8 cellular contexts compared by ENCODE assay signal in the genomic region with DNA sequence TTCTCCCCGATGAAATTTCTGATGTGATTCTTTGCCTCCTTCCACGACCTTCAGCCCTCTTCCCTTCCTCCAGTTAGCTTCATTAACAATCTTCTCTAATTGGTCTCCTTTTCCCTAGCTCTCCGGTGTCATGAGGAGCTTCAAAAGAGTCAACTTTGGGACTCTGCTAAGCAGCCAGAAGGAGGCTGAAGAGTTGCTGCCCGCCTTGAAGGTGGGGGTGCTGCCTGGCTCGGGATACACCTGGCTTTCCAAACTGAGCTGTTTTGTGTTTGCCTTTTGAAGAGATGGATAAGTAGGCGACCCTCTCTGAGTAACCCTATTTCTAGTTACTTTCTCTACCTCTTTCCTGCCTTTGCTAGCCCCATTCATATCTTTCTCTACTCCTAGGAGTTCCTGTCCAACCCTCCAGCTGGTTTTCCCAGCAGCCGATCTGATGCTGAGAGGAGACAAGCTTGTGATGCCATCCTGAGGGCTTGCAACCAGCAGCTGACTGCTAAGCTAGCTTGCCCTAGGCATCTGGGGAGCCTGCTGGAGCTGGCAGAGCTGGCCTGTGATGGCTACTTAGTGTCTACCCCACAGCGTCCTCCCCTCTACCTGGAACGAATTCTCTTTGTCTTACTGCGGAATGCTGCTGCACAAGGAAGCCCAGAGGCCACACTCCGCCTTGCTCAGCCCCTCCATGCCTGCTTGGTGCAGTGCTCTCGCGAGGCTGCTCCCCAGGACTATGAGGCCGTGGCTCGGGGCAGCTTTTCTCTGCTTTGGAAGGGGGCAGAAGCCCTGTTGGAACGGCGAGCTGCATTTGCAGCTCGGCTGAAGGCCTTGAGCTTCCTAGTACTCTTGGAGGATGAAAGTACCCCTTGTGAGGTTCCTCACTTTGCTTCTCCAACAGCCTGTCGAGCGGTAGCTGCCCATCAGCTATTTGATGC. TPM values are rescaled to one million over a fixed set of nuclear protein-coding genes. Genes with fewer than 3 reads are reported as not detected.
DNase-seq lines count a peak whose midpoint lies in the region; ATAC-seq, FAIRE-seq and TF ChIP-seq lines count a peak whose summit lies in the region.

No MANE protein-coding gene starts in this region.

- CTCF ChIA-PET in K562 (lab: Yijun Ruan, JAX; ENCODE audit: low intra/inter-chr PET ratio), result interaction anchor here (0.6 to 1.3 kb wide), 4 partner anchors 53 to 57 kb away, joined by 3 to 4 read pairs (median 3); no protein-coding TSS in a partner anchor

- TF ChIP-seq EP300 in K562 (IDR thresholded peaks at IDR 0.05; ENCODE audit: low read length), result no peak

- no peak for TF ChIP-seq RAD21 in K562 (CRISPR knock-in tag; conservative IDR thresholded peaks at IDR 0.05 in 1 of 2, IDR thresholded peaks at IDR 0.05 in 1 of 2)

- FAIRE-seq in K562 (lab: Jason Lieb, UNC), result peak; percentile 42

- WGBS in K562 (ENCODE audit: insufficient coverage, low coverage, missing lambda C conversion rate), result 56% methylated on average over 20 of the region's 20 CpGs

- peaks cover 32% of the 10 kb centered on the region for H3K79me2 ChIP-seq in K562 (ENCODE audit: control insufficient read depth, insufficient read depth, low read length)

- no peaks in the 10 kb centered on the region for H3K27me3 ChIP-seq in BE2C
- H3K27me3 ChIP-seq in K562 (ENCODE audit: control insufficient read depth in 2 of 2, insufficient read depth in 2 of 2, low read length in 2 of 2), result no peaks in the 10 kb centered on the region
- no peaks in the 10 kb centered on the region for H3K27me3 ChIP-seq in mononuclear cell (ENCODE audit: insufficient read depth, low read length)

- no peaks in the 10 kb centered on the region for H4K20me1 ChIP-seq in K562 (replicated peaks; ENCODE audit: control insufficient read depth, insufficient read depth, low read length)

- intact Hi-C loops in K562 (cut with micrococcal nuclease), result loop anchor here (1.0 to 2.0 kb wide), 3 partner anchors 48 to 56 kb away; a partner anchor contains a TSS

- peak overlapping the region; percentile 98 for H2AFZ ChIP-seq in K562 (ENCODE audit: low read depth, low read length)

- in situ Hi-C loops in K562 (cut with MboI), result no loop called here

- H3K9ac ChIP-seq in K562 (ENCODE audit: insufficient read depth in 1 of 2, low read depth in 2 of 2, low read length in 2 of 2), result peak overlapping the region; percentile 80 to 95

- H3K4me1 ChIP-seq in BE2C (no peaks in the 10 kb centered on the region), K562 (replicated peaks in 1 of 2; ENCODE audit: control insufficient read depth in 2 of 2, insufficient read depth in 2 of 2, low read length in 2 of 2) (peaks cover 24 to 43% of the 10 kb centered on the region in 2 experiments; a peak in 4 of 5 replicates), mononuclear cell (ENCODE audit: insufficient read depth, low read length) (peaks cover 30% of the 10 kb centered on the region)

- H3K27ac ChIP-seq in K562 (ENCODE audit: extremely low read depth, low read depth, low read length), result peak overlapping the region; percentile 79

- H3K4me3 ChIP-seq in BE2C (ENCODE audit: low read depth, low read length) (peak overlapping the region; percentile 97), K562 (peak overlapping the region; percentile 64), mononuclear cell (ENCODE audit: low read length) (peak overlapping the region; percentile 50)

- DNase-seq in BE2C (no peak), K562 (ENCODE audit: extremely low read depth in 1 of 4, low spot score in 3 of 4) (peak in 1 of 4 experiments; percentile 24), NCI-H82 (lab: John Stamatoyannopoulos, UW) (no peak)

- no peak for TF ChIP-seq CTCF in BE2C (IDR thresholded peaks at IDR 0.05; ENCODE audit: low read depth, low read length)
- TF ChIP-seq CTCF in K562 (IDR thresholded peaks at IDR 0.05 in 2 of 3, conservative IDR thresholded peaks at IDR 0.05 in 1 of 3; ENCODE audit: insufficient read depth in 2 of 3, low read depth in 1 of 3, low read length in 3 of 3), result no peak

- peak overlapping the region; percentile 95 for H3K4me2 ChIP-seq in K562 (ENCODE audit: insufficient read depth, low read length)

- no peaks in the 10 kb centered on the region for H3K9me1 ChIP-seq in K562 (ENCODE audit: control insufficient read depth, insufficient read depth, low read length)

- TSS peak; percentile 83 for BruUV-seq in K562 (replicated peaks; lab: Mats Ljungman, UMichigan)

- peaks cover 28% of the 10 kb centered on the region for H3K36me3 ChIP-seq in BE2C
- H3K36me3 ChIP-seq in K562 (ENCODE audit: control insufficient read depth, insufficient read depth, low read length), result peaks cover 37% of the 10 kb centered on the region; the same call in 2 of the 3 replicates

- POLR2A ChIA-PET in K562 (lab: Yijun Ruan, JAX), result interaction anchor here (0.6 to 3.8 kb wide), 17 partner anchors 10 to 232 kb away, joined by 3 to 22 read pairs (median 6); a partner anchor contains a TSS

- no peaks in the 10 kb centered on the region for H3K9me3 ChIP-seq in BE2C
- no peaks in the 10 kb centered on the region for H3K9me3 ChIP-seq in K562 (replicated peaks; ENCODE audit: control insufficient read depth, insufficient read depth, low read depth, low read length)
- H3K9me3 ChIP-seq in mononuclear cell (ENCODE audit: low read depth, low read length), result no peaks in the 10 kb centered on the region

- TF ChIP-seq POLR2A in K562 (conservative IDR thresholded peaks at IDR 0.05), result no peak

- ATAC-seq in HG03066 (IDR thresholded peaks at IDR 0.05; ENCODE audit: low read depth, unreplicated experiment) (peak; percentile 3), K562 (peak; percentile 23), GM19023 (IDR thresholded peaks at IDR 0.05; ENCODE audit: unreplicated experiment) (no peak), GM19452 (IDR thresholded peaks at IDR 0.05; ENCODE audit: unreplicated experiment) (no peak), HG03135 (IDR thresholded peaks at IDR 0.05; ENCODE audit: unreplicated experiment) (no peak)

RNA-seq across cellular contexts. Expression of a gene that starts 0.8 kb away (rescaled TPM):
- 6.3 TPM for polyA plus RNA-seq in BE2C (2012; ENCODE audit: insufficient read depth, insufficient read length, low read depth)
- total RNA-seq in K562 (2011; cell fraction: chromatin; rRNA removed; ENCODE audit: low replicate concordance), result 92.5 and 189 TPM in 2 replicates
- 92.7 and 104 TPM in 2 replicates for total RNA-seq in K562 (2011; cell fraction: nucleolus; rRNA removed)
- total RNA-seq in K562 (2011; cell fraction: nucleoplasm; rRNA removed), result 92.8 and 98.3 TPM in 2 replicates
- 18.7 and 22.9 TPM in 2 replicates for total RNA-seq in K562 (2014; rRNA removed)
- total RNA-seq in K562 (2014; rRNA removed; fragmentation: Illumina TruSeq; extraction: Trizol), result 8.8 and 10.3 TPM in 2 replicates
- total RNA-seq in K562 (2015; rRNA removed; fragmentation: Illumina TruSeq; extraction: Trizol), result 18.8 and 19.0 TPM in 2 replicates
- total RNA-seq in K562 (2021), result 47.9 and 55.0 TPM in 2 replicates
- polyA plus RNA-seq in K562 (2011; rRNA removed), result 17.3 and 26.6 TPM in 2 replicates
- 15.8 and 25.6 TPM in 2 replicates for polyA plus RNA-seq in K562 (2011; cell fraction: cytosol; rRNA removed)
- polyA plus RNA-seq in K562 (2011; cell fraction: nucleus; rRNA removed), result 88.4 and 110 TPM in 2 replicates
- 20.9 and 21.3 TPM in 2 replicates for polyA plus RNA-seq in K562 (2012)
- polyA plus RNA-seq in K562 (2014; fragmentation: Illumina TruSeq; extraction: Trizol), result 29.0 and 29.5 TPM in 2 replicates
- polyA plus RNA-seq in K562 (2014; fragmentation: Nextera tagmentation; extraction: Ambion mirVana), result 1 to 10 TPM; 1.2 to 1.6 TPM
- polyA plus RNA-seq in K562 (2014; rRNA removed), result 19.4 and 23.9 TPM in 2 replicates
- polyA minus RNA-seq in K562 (2011; rRNA and poly(A)+ RNA removed), result 26.7 and 29.4 TPM in 2 replicates
- 16.5 and 18.8 TPM in 2 replicates for polyA minus RNA-seq in K562 (2011; cell fraction: cytosol; rRNA and poly(A)+ RNA removed)
- polyA minus RNA-seq in K562 (2011; cell fraction: nucleus; rRNA and poly(A)+ RNA removed), result 32.0 and 40.3 TPM in 2 replicates
- 1.0 TPM for total RNA-seq in mononuclear cell

RNA-seq across cellular contexts. Expression of a gene that starts 26.4 kb away (rescaled TPM):
- polyA plus RNA-seq in BE2C (2012; ENCODE audit: insufficient read depth, insufficient read length, low read depth), result 694 TPM
- total RNA-seq in K562 (2011; cell fraction: chromatin; rRNA removed; ENCODE audit: low replicate concordance), result 274 and 406 TPM in 2 replicates
- 346 and 363 TPM in 2 replicates for total RNA-seq in K562 (2011; cell fraction: nucleolus; rRNA removed)
- total RNA-seq in K562 (2011; cell fraction: nucleoplasm; rRNA removed), result 389 and 520 TPM in 2 replicates
- 395 and 475 TPM in 2 replicates for total RNA-seq in K562 (2014; rRNA removed)
- 742 and 748 TPM in 2 replicates for total RNA-seq in K562 (2014; rRNA removed; fragmentation: Illumina TruSeq; extraction: Trizol)
- total RNA-seq in K562 (2015; rRNA removed; fragmentation: Illumina TruSeq; extraction: Trizol), result 576 and 603 TPM in 2 replicates
- total RNA-seq in K562 (2021), result 361 and 366 TPM in 2 replicates
- 988 and 1,156 TPM in 2 replicates for polyA plus RNA-seq in K562 (2011; rRNA removed)
- polyA plus RNA-seq in K562 (2011; cell fraction: cytosol; rRNA removed), result 581 and 1,108 TPM in 2 replicates
- polyA plus RNA-seq in K562 (2011; cell fraction: nucleus; rRNA removed), result 677 and 1,297 TPM in 2 replicates
- polyA plus RNA-seq in K562 (2012), result 482 and 595 TPM in 2 replicates
- polyA plus RNA-seq in K562 (2014; fragmentation: Illumina TruSeq; extraction: Trizol), result 540 and 563 TPM in 2 replicates
- polyA plus RNA-seq in K562 (2014; fragmentation: Nextera tagmentation; extraction: Ambion mirVana), result 1,000 to 10,000 TPM; 1,505 to 1,636 TPM
- 707 and 867 TPM in 2 replicates for polyA plus RNA-seq in K562 (2014; rRNA removed)
- polyA minus RNA-seq in K562 (2011; rRNA and poly(A)+ RNA removed), result 355 and 476 TPM in 2 replicates
- 76.3 and 107 TPM in 2 replicates for polyA minus RNA-seq in K562 (2011; cell fraction: cytosol; rRNA and poly(A)+ RNA removed)
- 102 and 229 TPM in 2 replicates for polyA minus RNA-seq in K562 (2011; cell fraction: nucleus; rRNA and poly(A)+ RNA removed)
- 979 TPM for total RNA-seq in mononuclear cell

RNA-seq across cellular contexts. Expression of a gene that starts 30.6 kb away (rescaled TPM):
- 177 TPM for polyA plus RNA-seq in BE2C (2012; ENCODE audit: insufficient read depth, insufficient read length, low read depth)
- total RNA-seq in K562 (2011; cell fraction: chromatin; rRNA removed; ENCODE audit: low replicate concordance), result 23.2 and 63.0 TPM in 2 replicates
- 28.3 and 35.0 TPM in 2 replicates for total RNA-seq in K562 (2011; cell fraction: nucleolus; rRNA removed)
- total RNA-seq in K562 (2011; cell fraction: nucleoplasm; rRNA removed), result 24.2 and 34.6 TPM in 2 replicates
- 1.8 and 2.9 TPM in 2 replicates for total RNA-seq in K562 (2014; rRNA removed)
- 0.86 and 1.1 TPM in 2 replicates for total RNA-seq in K562 (2014; rRNA removed; fragmentation: Illumina TruSeq; extraction: Trizol)
- 3.0 and 3.3 TPM in 2 replicates for total RNA-seq in K562 (2015; rRNA removed; fragmentation: Illumina TruSeq; extraction: Trizol)
- 3.9 and 4.6 TPM in 2 replicates for total RNA-seq in K562 (2021)
- polyA plus RNA-seq in K562 (2011; rRNA removed), result 3.0 and 7.2 TPM in 2 replicates
- 2.8 and 4.9 TPM in 2 replicates for polyA plus RNA-seq in K562 (2011; cell fraction: cytosol; rRNA removed)
- polyA plus RNA-seq in K562 (2011; cell fraction: nucleus; rRNA removed), result 39.1 and 39.9 TPM in 2 replicates
- polyA plus RNA-seq in K562 (2012), result 2.3 and 8.9 TPM in 2 replicates
- 1.7 and 2.1 TPM in 2 replicates for polyA plus RNA-seq in K562 (2014; fragmentation: Illumina TruSeq; extraction: Trizol)
- 1 to 10 TPM in 1 of 2 experiments, under 1 TPM in 1; 0.45 to 1.3 TPM for polyA plus RNA-seq in K562 (2014; fragmentation: Nextera tagmentation; extraction: Ambion mirVana)
- 4.9 and 5.6 TPM in 2 replicates for polyA plus RNA-seq in K562 (2014; rRNA removed)
- polyA minus RNA-seq in K562 (2011; rRNA and poly(A)+ RNA removed), result 3.0 and 4.4 TPM in 2 replicates
- 2.0 and 4.0 TPM in 2 replicates for polyA minus RNA-seq in K562 (2011; cell fraction: cytosol; rRNA and poly(A)+ RNA removed)
- polyA minus RNA-seq in K562 (2011; cell fraction: nucleus; rRNA and poly(A)+ RNA removed), result 8.6 and 11.4 TPM in 2 replicates
- total RNA-seq in mononuclear cell, result 20.4 TPM

RNA-seq across cellular contexts. Expression of a gene that starts 36.9 kb away (rescaled TPM):
- polyA plus RNA-seq in BE2C (2012; ENCODE audit: insufficient read depth, insufficient read length, low read depth), result 20.2 TPM
- 6.1 and 17.7 TPM in 2 replicates for total RNA-seq in K562 (2011; cell fraction: chromatin; rRNA removed; ENCODE audit: low replicate concordance)
- total RNA-seq in K562 (2011; cell fraction: nucleolus; rRNA removed), result 8.7 and 10.3 TPM in 2 replicates
- total RNA-seq in K562 (2011; cell fraction: nucleoplasm; rRNA removed), result 5.0 and 7.3 TPM in 2 replicates
- total RNA-seq in K562 (2014; rRNA removed) (1.9 and 3.3 TPM in 2 replicates), K562 (2014; rRNA removed; fragmentation: Illumina TruSeq; extraction: Trizol) (1.8 and 3.1 TPM in 2 replicates), K562 (2015; rRNA removed; fragmentation: Illumina TruSeq; extraction: Trizol) (3.8 and 4.7 TPM in 2 replicates), K562 (2021) (7.6 and 9.4 TPM in 2 replicates), mononuclear cell (6.6 TPM)
- polyA plus RNA-seq in K562 (2011; rRNA removed) (4.1 and 4.7 TPM in 2 replicates), K562 (2014; fragmentation: Illumina TruSeq; extraction: Trizol) (6.0 and 7.8 TPM in 2 replicates), K562 (2014; fragmentation: Nextera tagmentation; extraction: Ambion mirVana) (under 1 TPM; 0.18 to 0.36 TPM), K562 (2014; rRNA removed) (4.9 and 6.5 TPM in 2 replicates)
- 4.7 and 7.6 TPM in 2 replicates for polyA plus RNA-seq in K562 (2011; cell fraction: cytosol; rRNA removed)
- 10.9 and 15.3 TPM in 2 replicates for polyA plus RNA-seq in K562 (2011; cell fraction: nucleus; rRNA removed)
- 3.6 and 5.4 TPM in 2 replicates for polyA plus RNA-seq in K562 (2012)
- polyA minus RNA-seq in K562 (2011; rRNA and poly(A)+ RNA removed), result 4.7 and 5.7 TPM in 2 replicates
- polyA minus RNA-seq in K562 (2011; cell fraction: cytosol; rRNA and poly(A)+ RNA removed), result 5.7 and 9.6 TPM in 2 replicates
- 3.6 and 7.6 TPM in 2 replicates for polyA minus RNA-seq in K562 (2011; cell fraction: nucleus; rRNA and poly(A)+ RNA removed)

RNA-seq across cellular contexts. Expression of a gene that starts 52.5 kb away (rescaled TPM):
- 93.5 TPM for polyA plus RNA-seq in BE2C (2012; ENCODE audit: insufficient read depth, insufficient read length, low read depth)
- 123 and 253 TPM in 2 replicates for total RNA-seq in K562 (2011; cell fraction: chromatin; rRNA removed; ENCODE audit: low replicate concordance)
- total RNA-seq in K562 (2011; cell fraction: nucleolus; rRNA removed), result 149 and 151 TPM in 2 replicates
- 129 and 138 TPM in 2 replicates for total RNA-seq in K562 (2011; cell fraction: nucleoplasm; rRNA removed)
- total RNA-seq in K562 (2014; rRNA removed), result 81.8 and 106 TPM in 2 replicates
- 45.1 and 51.9 TPM in 2 replicates for total RNA-seq in K562 (2014; rRNA removed; fragmentation: Illumina TruSeq; extraction: Trizol)
- total RNA-seq in K562 (2015; rRNA removed; fragmentation: Illumina TruSeq; extraction: Trizol), result 79.8 and 81.1 TPM in 2 replicates
- 103 and 106 TPM in 2 replicates for total RNA-seq in K562 (2021)
- polyA plus RNA-seq in K562 (2011; rRNA removed), result 80.5 and 110 TPM in 2 replicates
- 148 and 158 TPM in 2 replicates for polyA plus RNA-seq in K562 (2011; cell fraction: cytosol; rRNA removed)
- polyA plus RNA-seq in K562 (2011; cell fraction: nucleus; rRNA removed), result 427 and 439 TPM in 2 replicates
- polyA plus RNA-seq in K562 (2012), result 85.9 and 108 TPM in 2 replicates
- 99.6 and 119 TPM in 2 replicates for polyA plus RNA-seq in K562 (2014; fragmentation: Illumina TruSeq; extraction: Trizol)
- 100 to 1,000 TPM; 124 to 157 TPM for polyA plus RNA-seq in K562 (2014; fragmentation: Nextera tagmentation; extraction: Ambion mirVana)
- polyA plus RNA-seq in K562 (2014; rRNA removed), result 95.9 and 103 TPM in 2 replicates
- 91.3 and 115 TPM in 2 replicates for polyA minus RNA-seq in K562 (2011; rRNA and poly(A)+ RNA removed)
- polyA minus RNA-seq in K562 (2011; cell fraction: cytosol; rRNA and poly(A)+ RNA removed), result 75.9 and 85.9 TPM in 2 replicates
- polyA minus RNA-seq in K562 (2011; cell fraction: nucleus; rRNA and poly(A)+ RNA removed), result 62.5 and 105 TPM in 2 replicates
- total RNA-seq in mononuclear cell, result 13.2 TPM

Comparison
In these comparisons a context has a peak if more than half of its experiments do, and no peak if none do; other contexts are left out.
1. ATAC-seq: peak in HG03066 (single experiment) and K562 (single experiment); none in GM19023 (single experiment), GM19452 (single experiment) and HG03135 (single experiment).
2. Peak in every context shown above with its lines, with median percentiles within 50 percentile points of each other: H3K4me3 ChIP-seq.